ENCODE assay signal across 8 cellular contexts in genomic region chr16:73047536-73048291, GRCh38. TPM values are rescaled to one million over a fixed set of nuclear protein-coding genes. Genes with fewer than 3 reads are reported as not detected.
A peak's percentile ranks its signal among the peaks of the same experiment; 100 is the strongest.
DNase-seq lines count a peak whose midpoint lies in the region; ATAC-seq and TF ChIP-seq lines count a peak whose summit lies in the region.

A gene with protein sequence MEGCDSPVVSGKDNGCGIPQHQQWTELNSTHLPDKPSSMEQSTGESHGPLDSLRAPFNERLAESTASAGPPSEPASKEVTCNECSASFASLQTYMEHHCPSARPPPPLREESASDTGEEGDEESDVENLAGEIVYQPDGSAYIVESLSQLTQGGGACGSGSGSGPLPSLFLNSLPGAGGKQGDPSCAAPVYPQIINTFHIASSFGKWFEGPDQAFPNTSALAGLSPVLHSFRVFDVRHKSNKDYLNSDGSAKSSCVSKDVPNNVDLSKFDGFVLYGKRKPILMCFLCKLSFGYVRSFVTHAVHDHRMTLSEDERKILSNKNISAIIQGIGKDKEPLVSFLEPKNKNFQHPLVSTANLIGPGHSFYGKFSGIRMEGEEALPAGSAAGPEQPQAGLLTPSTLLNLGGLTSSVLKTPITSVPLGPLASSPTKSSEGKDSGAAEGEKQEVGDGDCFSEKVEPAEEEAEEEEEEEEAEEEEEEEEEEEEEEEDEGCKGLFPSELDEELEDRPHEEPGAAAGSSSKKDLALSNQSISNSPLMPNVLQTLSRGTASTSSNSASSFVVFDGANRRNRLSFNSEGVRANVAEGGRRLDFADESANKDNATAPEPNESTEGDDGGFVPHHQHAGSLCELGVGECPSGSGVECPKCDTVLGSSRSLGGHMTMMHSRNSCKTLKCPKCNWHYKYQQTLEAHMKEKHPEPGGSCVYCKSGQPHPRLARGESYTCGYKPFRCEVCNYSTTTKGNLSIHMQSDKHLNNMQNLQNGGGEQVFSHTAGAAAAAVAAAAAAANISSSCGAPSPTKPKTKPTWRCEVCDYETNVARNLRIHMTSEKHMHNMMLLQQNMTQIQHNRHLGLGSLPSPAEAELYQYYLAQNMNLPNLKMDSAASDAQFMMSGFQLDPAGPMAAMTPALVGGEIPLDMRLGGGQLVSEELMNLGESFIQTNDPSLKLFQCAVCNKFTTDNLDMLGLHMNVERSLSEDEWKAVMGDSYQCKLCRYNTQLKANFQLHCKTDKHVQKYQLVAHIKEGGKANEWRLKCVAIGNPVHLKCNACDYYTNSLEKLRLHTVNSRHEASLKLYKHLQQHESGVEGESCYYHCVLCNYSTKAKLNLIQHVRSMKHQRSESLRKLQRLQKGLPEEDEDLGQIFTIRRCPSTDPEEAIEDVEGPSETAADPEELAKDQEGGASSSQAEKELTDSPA (N-terminal part only) (minus strand): TSS chr16:73048128. CDS start chr16:72960145, 87,983 bp downstream.

- H3K27me3 ChIP-seq in adrenal gland (no peaks in the 10 kb centered on the region), right cardiac atrium (ENCODE audit: control insufficient read depth, insufficient read depth) (no peaks in the 10 kb centered on the region), psoas muscle (ENCODE audit: insufficient read depth in 3 of 3, low read length in 2 of 3) (no peaks in the 10 kb centered on the region)

- H3K4me1 ChIP-seq in adrenal gland (replicated peaks in 1 of 2) (peaks cover 48 to 87% of the 10 kb centered on the region in 2 donors), right cardiac atrium (ENCODE audit: control insufficient read depth, insufficient read depth, low read length) (peaks cover 16% of the 10 kb centered on the region), psoas muscle (peaks cover 77% of the 10 kb centered on the region)

- H3K36me3 ChIP-seq in adrenal gland (replicated peaks in 1 of 2) = no peaks in the 10 kb centered on the region
- no peaks in the 10 kb centered on the region for H3K36me3 ChIP-seq in psoas muscle (ENCODE audit: insufficient read depth in 1 of 2, low read depth in 1 of 2)

- peak in 1 of 6 experiments; percentile 25 for TF ChIP-seq CTCF in adrenal gland (IDR thresholded peaks at IDR 0.05)
- no peak for TF ChIP-seq CTCF in psoas muscle (IDR thresholded peaks at IDR 0.05)

- H3K4me3 ChIP-seq in adrenal gland = peak within 1 kb of the TSS; percentile 41 to 89 (median 82)
- peak within 1 kb of the TSS; percentile 75 for H3K4me3 ChIP-seq in right cardiac atrium (ENCODE audit: low read length)
- H3K4me3 ChIP-seq in psoas muscle = peak within 1 kb of the TSS; percentile 84

- ATAC-seq in GM18505 (IDR thresholded peaks at IDR 0.05; ENCODE audit: unreplicated experiment) = peak; percentile 69
- ATAC-seq in HG02885 (IDR thresholded peaks at IDR 0.05; ENCODE audit: poor library complexity, unreplicated experiment) = peak; percentile 83
- ATAC-seq in right cardiac atrium = peak; percentile 78 to 81
- ATAC-seq in psoas muscle = peak; percentile 66 to 75 (median 72)

- 0 to 2% (median 1%) methylated on average over 12 to 64 of the region's 64 CpGs for WGBS in adrenal gland, 4 donors
- under 1% methylated on average over 64 of the region's 64 CpGs for WGBS in right cardiac atrium
- 0 to 2% (median 1%) methylated on average over 31 to 64 of the region's 64 CpGs for WGBS in psoas muscle, 3 donors

- peak; percentile 48 for TF ChIP-seq POLR2A in GM18505 (IDR thresholded peaks at IDR 0.05; ENCODE audit: borderline replicate concordance, extremely low read depth, insufficient read depth, insufficient read length)
- peak; percentile 15 to 66 for TF ChIP-seq POLR2A in adrenal gland (IDR thresholded peaks at IDR 0.05)

- no peaks in the 10 kb centered on the region for H3K9me3 ChIP-seq in adrenal gland (replicated peaks in 1 of 3)
- no peaks in the 10 kb centered on the region for H3K9me3 ChIP-seq in right cardiac atrium (ENCODE audit: control insufficient read depth, low read length)
- H3K9me3 ChIP-seq in psoas muscle = no peaks in the 10 kb centered on the region

- intact Hi-C loops in adrenal gland (cut with DNase I) = loop anchor here (10.0 kb wide), 1 partner anchor 213 kb away; no protein-coding TSS in a partner anchor
- intact Hi-C loops in right cardiac atrium (cut with DNase I) = loop anchor here in 1 of 4 donors (5.0 kb wide), 1 partner anchor 215 kb away; no protein-coding TSS in a partner anchor
- intact Hi-C loops in psoas muscle (cut with DNase I) = loop anchor here (1.0 to 10.0 kb wide), 5 partner anchors 57 to 215 kb away; no protein-coding TSS in a partner anchor

- peak; percentile 70 for DNase-seq in AG20443 (ENCODE audit: low spot score)
- DNase-seq in NCI-H446 treated with DMSO at 0.1 percent for 48 hours (lab: John Stamatoyannopoulos, UW) = peak; percentile 22
- peak; percentile 73 to 89 (median 77) for DNase-seq in adrenal gland
- DNase-seq in right cardiac atrium = peak; percentile 77 to 90 (median 90)
- DNase-seq in psoas muscle = peak; percentile 81 to 92
- no peak for DNase-seq in SW480 (ENCODE audit: low spot score)

- H3K27ac ChIP-seq in adrenal gland (peak within 1 kb of the TSS; percentile 83 to 97 (median 88)), right cardiac atrium (ENCODE audit: low read length) (peak within 1 kb of the TSS; percentile 97), psoas muscle (peak within 1 kb of the TSS; percentile 98)

RNA-seq across cellular contexts. Expression of the gene that starts here (rescaled TPM):
- total RNA-seq in adrenal gland (10 to 100 TPM; 16.8 to 31.6 (median 21.7) TPM), right cardiac atrium (10 to 100 TPM in 2 of 4 donors, 1 to 10 TPM in 2; 9.1 to 18.2 (median 11.0) TPM), psoas muscle (10 to 100 TPM; 10.6 to 36.9 (median 26.2) TPM)
- polyA plus RNA-seq in adrenal gland (10 to 100 TPM in 1 of 3 donors, 1 to 10 TPM in 2; 2.4 to 11.2 (median 9.4) TPM), right cardiac atrium (4.3 TPM), psoas muscle (10 to 100 TPM in 1 of 3 donors, 1 to 10 TPM in 2; 3.3 to 11.5 (median 5.2) TPM)
